1 cellular context compared by ENCODE assay signal in genomic region chr16:14579266-14579665, GRCh38.
TF ChIP-seq lines count a peak whose summit lies in the region.

No MANE protein-coding gene starts in this region.

TF ChIP-seq in IMR-90, 13 proteins besides CTCF, POLR2A, EP300 and RAD21:
- TF ChIP-seq MAFK (IDR thresholded peaks at IDR 0.05; ENCODE audit: low read depth, low read length) (no peak), SMC3 (IDR thresholded peaks at IDR 0.05; ENCODE audit: low read depth, low read length) (no peak), ELK1 (IDR thresholded peaks at IDR 0.05; ENCODE audit: borderline replicate concordance, low read depth, low read length) (no peak), CHD1 (IDR thresholded peaks at IDR 0.05; ENCODE audit: low read depth, low read length) (no peak), RCOR1 (IDR thresholded peaks at IDR 0.05; ENCODE audit: insufficient replicate concordance, low read length) (no peak), MAZ (IDR thresholded peaks at IDR 0.05; ENCODE audit: borderline replicate concordance, low read depth, low read length) (no peak), CEBPB (IDR thresholded peaks at IDR 0.05; ENCODE audit: low read depth, low read length) (no peak), FOS (IDR thresholded peaks at IDR 0.05; ENCODE audit: low read depth, low read length) (no peak), BHLHE40 (IDR thresholded peaks at IDR 0.05; ENCODE audit: low read depth, low read length) (no peak), MXI1 (IDR thresholded peaks at IDR 0.05; ENCODE audit: borderline replicate concordance, low read depth, low read length) (no peak), RFX5 (IDR thresholded peaks at IDR 0.05; ENCODE audit: low read depth, low read length) (no peak)
